In genomic region chr15:83559310-83559966, GRCh38 we compare ENCODE assay signal across 8 cellular contexts.
DNase-seq lines count a peak whose midpoint lies in the region; ATAC-seq, FAIRE-seq and TF ChIP-seq lines count a peak whose summit lies in the region.

No MANE protein-coding gene starts in this region.

- BruUV-seq in OCI-LY7 (replicated peaks; lab: Mats Ljungman, UMichigan) = no TSS peak

- H3K9me2 ChIP-seq in OCI-LY7 (ENCODE audit: insufficient read depth, low read length) = no peaks in the 10 kb centered on the region

- H3K4me2 ChIP-seq in OCI-LY7 (ENCODE audit: low read length) = no peak overlapping the region

- H3K4me1 ChIP-seq in OCI-LY7 (ENCODE audit: insufficient read depth, low read length, poor library complexity, severe bottlenecking) = no peaks in the 10 kb centered on the region
- H3K4me1 ChIP-seq in adipocyte (ENCODE audit: control insufficient read depth, insufficient read depth, low read length) = no peaks in the 10 kb centered on the region
- H3K4me1 ChIP-seq in cardiac muscle cell (ENCODE audit: low read depth) = no peaks in the 10 kb centered on the region

- no peaks in the 10 kb centered on the region for H3K36me3 Mint-ChIP-seq in progenitor cell of endocrine pancreas (ENCODE audit: insufficient read depth)

- H4K20me1 ChIP-seq in OCI-LY7 (ENCODE audit: insufficient read depth, low read length) = no peaks in the 10 kb centered on the region

- DNase-seq in AG08396 (ENCODE audit: low spot score) = peak; percentile 71
- DNase-seq in GM12891 (ENCODE audit: insufficient read length, low spot score) = peak; percentile 41
- DNase-seq in OCI-LY7 (ENCODE audit: low spot score) = peak; percentile 58
- peak; percentile 86 for DNase-seq in adipocyte (ENCODE audit: low read depth)
- peak; percentile 76 to 81 for DNase-seq in cardiac muscle cell (ENCODE audit: low read depth in 1 of 2, low spot score in 1 of 2)
- DNase-seq in progenitor cell of endocrine pancreas (ENCODE audit: low spot score, unreplicated experiment) = peak; percentile 55

- ATAC-seq in HG03469 (IDR thresholded peaks at IDR 0.05; ENCODE audit: unreplicated experiment) (peak; percentile 54), HG03045 (IDR thresholded peaks at IDR 0.05; ENCODE audit: unreplicated experiment) (no peak)

- H2AFZ ChIP-seq in OCI-LY7 (ENCODE audit: low read length) = no peak overlapping the region

- H3K4me3 ChIP-seq in OCI-LY7 (ENCODE audit: low read depth, low read length, poor library complexity, severe bottlenecking) (no peak overlapping the region), adipocyte (ENCODE audit: low read length) (no peak overlapping the region), cardiac muscle cell (no peak overlapping the region)

- H3K4me1 Mint-ChIP-seq in progenitor cell of endocrine pancreas (ENCODE audit: low read depth) = no peaks in the 10 kb centered on the region

- no peaks in the 10 kb centered on the region for H3K9me3 Mint-ChIP-seq in progenitor cell of endocrine pancreas (ENCODE audit: low read depth)

- H3K4me3 Mint-ChIP-seq in progenitor cell of endocrine pancreas (ENCODE audit: low read depth) = no peak overlapping the region

- H3K36me3 ChIP-seq in OCI-LY7 (ENCODE audit: insufficient read depth, low read length) = no peaks in the 10 kb centered on the region
- H3K36me3 ChIP-seq in adipocyte (ENCODE audit: control insufficient read depth, insufficient read depth, low read length, severe bottlenecking) = no peaks in the 10 kb centered on the region
- H3K36me3 ChIP-seq in cardiac muscle cell = no peaks in the 10 kb centered on the region

- H3K27me3 ChIP-seq in adipocyte (replicated peaks; ENCODE audit: control insufficient read depth, insufficient read depth, low read length) (peaks cover 5% of the 10 kb centered on the region), cardiac muscle cell (no peaks in the 10 kb centered on the region)

- TF ChIP-seq CTCF in OCI-LY7 (conservative IDR thresholded peaks at IDR 0.05; ENCODE audit: low read length) (peak; percentile 91), cardiac muscle cell (IDR thresholded peaks at IDR 0.05; ENCODE audit: low read depth, low read length) (peak; percentile 87), progenitor cell of endocrine pancreas (IDR thresholded peaks at IDR 0.05; ENCODE audit: unreplicated experiment) (peak; percentile 89)

- peaks cover 2% of the 10 kb centered on the region for H3K27me3 Mint-ChIP-seq in progenitor cell of endocrine pancreas

- intact Hi-C loops in OCI-LY7 (cut with micrococcal nuclease; ENCODE audit: unreplicated experiment) = loop anchor here (1.0 kb wide), 2 partner anchors 121 to 311 kb away; no protein-coding TSS in a partner anchor

- CTCF ChIA-PET in OCI-LY7 (lab: Charles Lee; ENCODE audit: unreplicated experiment) = no interaction called here

- H3K27ac ChIP-seq in OCI-LY7 (ENCODE audit: low read depth, low read length, poor library complexity, severe bottlenecking) (no peak overlapping the region), cardiac muscle cell (no peak overlapping the region)

- H3K79me2 ChIP-seq in OCI-LY7 (ENCODE audit: insufficient read depth, low read depth, low read length) = no peaks in the 10 kb centered on the region

- peak; percentile 94 for FAIRE-seq in GM12891 (lab: Jason Lieb, UNC)

- H3K9ac ChIP-seq in adipocyte (ENCODE audit: low read length) = no peak overlapping the region

- H3K27ac Mint-ChIP-seq in progenitor cell of endocrine pancreas = no peak overlapping the region

- H3K9me3 ChIP-seq in OCI-LY7 (ENCODE audit: low read length) (no peaks in the 10 kb centered on the region), adipocyte (ENCODE audit: control insufficient read depth, low read length) (peaks cover 4% of the 10 kb centered on the region), cardiac muscle cell (ENCODE audit: low read depth) (no peaks in the 10 kb centered on the region)

- POLR2A ChIA-PET in OCI-LY7 (lab: Charles Lee) = no interaction called here

- TF ChIP-seq POLR2A in GM12891 (IDR thresholded peaks at IDR 0.05; ENCODE audit: low read depth, low read length) = no peak

TF ChIP-seq in GM12891, 5 proteins besides CTCF, POLR2A, EP300 and RAD21:
- TF ChIP-seq PAX5 (IDR thresholded peaks at IDR 0.05; ENCODE audit: insufficient read depth, low read length, severe bottlenecking) (no peak), SPI1 (IDR thresholded peaks at IDR 0.05; ENCODE audit: low read depth, low read length) (no peak), POU2F2 (IDR thresholded peaks at IDR 0.05; ENCODE audit: low read depth, low read length) (no peak), POLR2AphosphoS5 (IDR thresholded peaks at IDR 0.05; ENCODE audit: low read depth, low read length) (no peak), TAF1 (IDR thresholded peaks at IDR 0.05; ENCODE audit: low read depth, low read length) (no peak)
